1 cellular context compared by ENCODE assay signal in the genomic region with DNA sequence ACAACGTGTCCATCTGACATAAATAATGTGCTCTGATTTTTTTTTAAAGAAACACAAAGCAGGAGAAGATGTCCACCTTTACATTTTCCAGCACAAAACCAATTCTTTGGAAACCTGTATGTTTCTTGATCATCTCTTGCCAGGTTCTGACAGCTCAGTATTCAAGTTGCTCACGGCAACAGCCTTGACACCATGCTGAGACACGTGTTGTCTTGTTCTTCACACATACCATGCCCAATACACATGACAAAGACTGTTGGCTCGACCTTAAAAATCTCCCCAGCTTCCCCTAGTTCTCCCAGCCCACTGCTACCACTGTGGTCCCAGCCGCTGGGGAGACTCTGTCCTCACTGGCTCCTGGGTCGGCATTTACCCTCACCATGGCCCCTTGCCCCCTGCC.
TF ChIP-seq lines count a peak whose summit lies in the region.

No MANE protein-coding gene starts in this region.

TF ChIP-seq in GM23338, 12 proteins besides CTCF, POLR2A, EP300 and RAD21 (continued from another document):
- TF ChIP-seq, protein P1, sequence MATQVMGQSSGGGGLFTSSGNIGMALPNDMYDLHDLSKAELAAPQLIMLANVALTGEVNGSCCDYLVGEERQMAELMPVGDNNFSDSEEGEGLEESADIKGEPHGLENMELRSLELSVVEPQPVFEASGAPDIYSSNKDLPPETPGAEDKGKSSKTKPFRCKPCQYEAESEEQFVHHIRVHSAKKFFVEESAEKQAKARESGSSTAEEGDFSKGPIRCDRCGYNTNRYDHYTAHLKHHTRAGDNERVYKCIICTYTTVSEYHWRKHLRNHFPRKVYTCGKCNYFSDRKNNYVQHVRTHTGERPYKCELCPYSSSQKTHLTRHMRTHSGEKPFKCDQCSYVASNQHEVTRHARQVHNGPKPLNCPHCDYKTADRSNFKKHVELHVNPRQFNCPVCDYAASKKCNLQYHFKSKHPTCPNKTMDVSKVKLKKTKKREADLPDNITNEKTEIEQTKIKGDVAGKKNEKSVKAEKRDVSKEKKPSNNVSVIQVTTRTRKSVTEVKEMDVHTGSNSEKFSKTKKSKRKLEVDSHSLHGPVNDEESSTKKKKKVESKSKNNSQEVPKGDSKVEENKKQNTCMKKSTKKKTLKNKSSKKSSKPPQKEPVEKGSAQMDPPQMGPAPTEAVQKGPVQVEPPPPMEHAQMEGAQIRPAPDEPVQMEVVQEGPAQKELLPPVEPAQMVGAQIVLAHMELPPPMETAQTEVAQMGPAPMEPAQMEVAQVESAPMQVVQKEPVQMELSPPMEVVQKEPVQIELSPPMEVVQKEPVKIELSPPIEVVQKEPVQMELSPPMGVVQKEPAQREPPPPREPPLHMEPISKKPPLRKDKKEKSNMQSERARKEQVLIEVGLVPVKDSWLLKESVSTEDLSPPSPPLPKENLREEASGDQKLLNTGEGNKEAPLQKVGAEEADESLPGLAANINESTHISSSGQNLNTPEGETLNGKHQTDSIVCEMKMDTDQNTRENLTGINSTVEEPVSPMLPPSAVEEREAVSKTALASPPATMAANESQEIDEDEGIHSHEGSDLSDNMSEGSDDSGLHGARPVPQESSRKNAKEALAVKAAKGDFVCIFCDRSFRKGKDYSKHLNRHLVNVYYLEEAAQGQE (IDR thresholded peaks at IDR 0.05; ENCODE audit: unreplicated experiment), result no peak
